ENCODE assay signal across 16 cellular contexts in the genomic region with DNA sequence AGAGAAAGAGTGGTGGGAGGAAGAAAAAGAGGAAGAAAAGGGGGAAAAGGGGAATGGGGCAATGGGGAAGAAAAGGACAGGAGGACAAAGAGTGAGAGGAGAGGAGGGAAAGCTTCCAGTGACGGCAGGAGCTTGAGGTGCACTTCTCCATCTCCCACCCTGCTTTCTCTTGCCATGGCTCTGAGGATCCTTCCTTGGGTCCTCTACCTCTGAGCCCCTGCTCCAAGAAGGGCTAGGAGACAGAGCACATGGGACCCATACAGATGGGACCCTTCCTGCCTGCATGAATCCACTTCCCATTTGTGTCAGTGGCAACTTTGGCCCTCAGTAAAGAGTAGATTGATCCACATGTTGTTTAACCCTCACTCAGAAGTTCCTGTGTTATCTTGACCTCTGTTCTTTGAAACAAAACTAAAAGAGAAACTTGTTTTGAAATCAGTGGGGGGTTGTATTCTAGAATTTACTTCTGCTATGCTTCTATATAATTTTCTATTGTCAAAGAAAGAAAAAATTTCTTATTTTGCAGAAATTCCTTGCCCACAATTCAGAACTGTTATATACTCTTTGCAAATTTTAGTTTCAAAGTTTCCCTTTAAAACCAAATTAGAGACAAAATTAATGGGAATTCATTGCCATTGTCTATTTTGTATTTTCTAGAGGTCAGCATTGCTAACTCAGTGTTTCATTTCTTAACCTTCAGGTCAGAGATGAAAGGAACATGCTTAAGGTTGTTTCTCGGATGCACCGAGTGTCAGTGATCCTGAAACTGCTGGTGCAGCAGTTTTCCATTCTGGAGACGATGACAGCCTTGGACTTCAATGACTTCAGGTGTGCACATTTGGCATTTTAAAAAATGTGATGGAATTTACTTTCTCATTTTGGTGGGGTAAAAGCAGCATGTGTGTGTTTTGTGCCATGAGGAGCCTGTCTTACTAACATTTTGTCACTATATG. TPM values are rescaled to one million over a fixed set of nuclear protein-coding genes. Genes with fewer than 3 reads are reported as not detected.
DNase-seq lines count a peak whose midpoint lies in the region; ATAC-seq and TF ChIP-seq lines count a peak whose summit lies in the region.
"Had no signal": no experiment of that assay in that cellular context is flagged by ENCODE, and none has a peak within 500 bp of the region (broad histone marks: within the 10 kb centered on the region; RNA-seq: fewer than 3 reads in every experiment).

No MANE protein-coding gene starts in this region.

- no peaks in the 10 kb centered on the region for H3K27me3 Mint-ChIP-seq in T-helper 1 cell treated with Interleukin-12 subunit alpha and Interleukin-12 subunit beta and Interleukin-4 antibody, amounts not matched to agents 30 μg/mL and 1 μg/mL, for 36 hours (ENCODE audit: low read depth)

- H3K9me3 Mint-ChIP-seq in T-helper 1 cell treated with Interleukin-12 subunit alpha and Interleukin-12 subunit beta and Interleukin-4 antibody, amounts not matched to agents 30 μg/mL and 1 μg/mL, for 36 hours = no peaks in the 10 kb centered on the region
- H3K9me3 Mint-ChIP-seq: CD4-positive, alpha-beta T cell; effector memory CD8-positive, alpha-beta T cell; H9 had no signal

- no peak overlapping the region for H3K27ac Mint-ChIP-seq in T-helper 1 cell treated with Interleukin-12 subunit alpha and Interleukin-12 subunit beta and Interleukin-4 antibody, amounts not matched to agents 30 μg/mL and 1 μg/mL, for 36 hours
- H3K27ac Mint-ChIP-seq: CD4-positive, alpha-beta T cell; effector memory CD8-positive, alpha-beta T cell; H9 had no signal

- H3K4me1 ChIP-seq in breast epithelium = no peaks in the 10 kb centered on the region

- DNase-seq in T-helper 1 cell = no peak
- no peak for DNase-seq in SKM-1 (lab: John Stamatoyannopoulos, UW; ENCODE audit: unreplicated experiment)
- DNase-seq in SIG-M5 treated with dmso at 0.1 percent for 504 hours (lab: John Stamatoyannopoulos, UW; ENCODE audit: unreplicated experiment) = no peak
- DNase-seq in breast epithelium (ENCODE audit: low spot score in 2 of 2) = no peak
- DNase-seq: CD4-positive, alpha-beta T cell; effector memory CD8-positive, alpha-beta T cell; H9; KBM-7; NCI-H146 had no signal

- H3K36me3 ChIP-seq in breast epithelium = no peaks in the 10 kb centered on the region

- no peak overlapping the region for H3K4me3 ChIP-seq in breast epithelium
- H3K4me3 ChIP-seq: skin epidermis had no signal

- no peak for TF ChIP-seq POLR2A in breast epithelium (IDR thresholded peaks at IDR 0.05)

- peak overlapping the region; percentile 17 for H3K4me3 Mint-ChIP-seq in T-helper 1 cell treated with Interleukin-12 subunit alpha and Interleukin-12 subunit beta and Interleukin-4 antibody, amounts not matched to agents 30 μg/mL and 1 μg/mL, for 36 hours
- H3K4me3 Mint-ChIP-seq: CD4-positive, alpha-beta T cell; effector memory CD8-positive, alpha-beta T cell; H9 had no signal

- H3K9me3 ChIP-seq in breast epithelium = no peaks in the 10 kb centered on the region

- H3K4me1 Mint-ChIP-seq in T-helper 1 cell treated with Interleukin-12 subunit alpha and Interleukin-12 subunit beta and Interleukin-4 antibody, amounts not matched to agents 30 μg/mL and 1 μg/mL, for 36 hours (ENCODE audit: low read depth) = peaks cover 10% of the 10 kb centered on the region

- H3K36me3 Mint-ChIP-seq in T-helper 1 cell treated with Interleukin-12 subunit alpha and Interleukin-12 subunit beta and Interleukin-4 antibody, amounts not matched to agents 30 μg/mL and 1 μg/mL, for 36 hours (ENCODE audit: low read depth) = no peaks in the 10 kb centered on the region

- no peak overlapping the region for H3K27ac ChIP-seq in breast epithelium

- no peaks in the 10 kb centered on the region for H3K27me3 ChIP-seq in breast epithelium

- intact Hi-C loops in breast epithelium (cut with DNase I; ENCODE audit: low total_unique reads) = no loop called here

- TF ChIP-seq CTCF in breast epithelium (IDR thresholded peaks at IDR 0.05) = no peak

- ATAC-seq in HG02678 (IDR thresholded peaks at IDR 0.05; ENCODE audit: unreplicated experiment) (peak; percentile 82), HG03565 (IDR thresholded peaks at IDR 0.05; ENCODE audit: unreplicated experiment) (peak; percentile 52), GM21423 (IDR thresholded peaks at IDR 0.05; ENCODE audit: unreplicated experiment) (no peak)
- ATAC-seq: effector memory CD8-positive, alpha-beta T cell had no signal

RNA-seq across cellular contexts. Expression of gene TDO2, which starts 5.0 kb away (rescaled TPM):
- not detected for total RNA-seq in breast epithelium
- total RNA-seq: CD4-positive, alpha-beta T cell; H9; mesenteric fat pad had no signal

RNA-seq across cellular contexts. Expression of gene ASIC5, which starts 42.4 kb away (rescaled TPM):
- total RNA-seq in breast epithelium = not detected
- total RNA-seq: A172; CD4-positive, alpha-beta T cell; H9; mesenteric fat pad had no signal

RNA-seq across cellular contexts. Expression of gene CTSO, which starts 45.2 kb away (rescaled TPM):
- total RNA-seq in breast epithelium = 10 to 100 TPM; 19.4 to 37.5 (median 20.0) TPM
